In genomic region chr6:37280162-37280895, GRCh38 we compare ENCODE assay signal across 15 cellular contexts.
DNase-seq lines count a peak whose midpoint lies in the region; ATAC-seq and TF ChIP-seq lines count a peak whose summit lies in the region.
"Had no signal": no experiment of that assay in that cellular context is flagged by ENCODE, and none has a peak within 500 bp of the region (broad histone marks: within the 10 kb centered on the region; RNA-seq: fewer than 3 reads in every experiment).

No MANE protein-coding gene starts in this region.

- peaks cover 29% of the 10 kb centered on the region for H3K36me3 Mint-ChIP-seq in nephron progenitor cell (ENCODE audit: low read depth)

- H3K27ac Mint-ChIP-seq in nephron progenitor cell, result peak overlapping the region; percentile 50

- TF ChIP-seq CTCF in nephron progenitor cell (IDR thresholded peaks at IDR 0.05), result no peak

- peaks cover 20% of the 10 kb centered on the region for H3K4me1 Mint-ChIP-seq in nephron progenitor cell

- no peak for ATAC-seq in HG03175 (IDR thresholded peaks at IDR 0.05; ENCODE audit: unreplicated experiment)
- ATAC-seq in GM18873 (IDR thresholded peaks at IDR 0.05; ENCODE audit: low FRiP score, unreplicated experiment), result no peak
- ATAC-seq in HG02981 (IDR thresholded peaks at IDR 0.05; ENCODE audit: unreplicated experiment), result no peak

- H3K9me3 Mint-ChIP-seq in nephron progenitor cell, result no peaks in the 10 kb centered on the region

- H3K27me3 Mint-ChIP-seq in nephron progenitor cell (ENCODE audit: low read depth, poor library complexity), result peaks cover 6% of the 10 kb centered on the region

- DNase-seq in NCI-H82 (lab: John Stamatoyannopoulos, UW), result peak; percentile 30
- no peak for DNase-seq in NCI-H82 treated with DMSO at 0.1 percent for 48 hours (lab: John Stamatoyannopoulos, UW; ENCODE audit: unreplicated experiment)
- DNase-seq in GF-D8 (lab: John Stamatoyannopoulos, UW), result peak; percentile 59
- DNase-seq in SKM-1 (lab: John Stamatoyannopoulos, UW; ENCODE audit: unreplicated experiment), result peak; percentile 57
- peak; percentile 19 for DNase-seq in nephron progenitor cell
- DNase-seq: activated effector memory CD4-positive, alpha-beta T cell treated with anti-CD3 and anti-CD28 coated beads, Interleukin-2, amount 50 U/mL, for 16 hours; dorsolateral prefrontal cortex; esophagus squamous epithelium; GDM1; NCI-H1930; retina; substantia nigra had no signal

- no peak overlapping the region for H3K4me3 Mint-ChIP-seq in nephron progenitor cell
